ENCODE assay signal across 18 cellular contexts in genomic region chr7:71327946-71328345, GRCh38.
"Had no signal": no experiment of that assay in that cellular context is flagged by ENCODE, and none has a peak within 500 bp of the region (broad histone marks: within the 10 kb centered on the region; RNA-seq: fewer than 3 reads in every experiment).

No MANE protein-coding gene starts in this region.

- H3K4me3 Mint-ChIP-seq: immature natural killer cell had no signal

- H3K27ac ChIP-seq: coronary artery, dorsolateral prefrontal cortex, esophagus muscularis mucosa, foreskin keratinocyte, gastroesophageal sphincter, left lung, lower lobe of right lung had no signal

- H3K27ac Mint-ChIP-seq: immature natural killer cell had no signal

- ATAC-seq: foreskin keratinocyte, gastroesophageal sphincter, left lung, lower lobe of right lung had no signal

- H3K27me3 ChIP-seq: esophagus muscularis mucosa, foreskin keratinocyte, gastroesophageal sphincter, heart left ventricle, left lung had no signal

- H3K9me3 ChIP-seq: esophagus muscularis mucosa, gastroesophageal sphincter, heart left ventricle, left lung, lower lobe of right lung had no signal

- H3K36me3 ChIP-seq: esophagus muscularis mucosa, gastroesophageal sphincter, heart left ventricle, left lung, lower lobe of right lung had no signal

- DNase-seq: dermis blood vessel endothelial cell; dorsolateral prefrontal cortex; effector CD4-positive, alpha-beta T cell; effector memory CD4-positive, alpha-beta T cell; foreskin keratinocyte; heart left ventricle; hypothalamus; immature natural killer cell; islet precursor cell; kidney; kidney glomerular epithelial cell; left lung; lower lobe of right lung; mesenchymal stem cell; midbrain had no signal

- H3K36me3 Mint-ChIP-seq: immature natural killer cell had no signal

- H3K4me1 ChIP-seq: foreskin keratinocyte, left lung, lower lobe of right lung had no signal

- H3K4me3 ChIP-seq: coronary artery, dorsolateral prefrontal cortex, esophagus muscularis mucosa, gastroesophageal sphincter, heart left ventricle, left lung, lower lobe of right lung had no signal

- H3K4me1 Mint-ChIP-seq: immature natural killer cell had no signal
